ENCODE assay signal across 1 cellular context in genomic region chr7:14001139-14001538, GRCh38.
TF ChIP-seq lines count a peak whose summit lies in the region.

No MANE protein-coding gene starts in this region.

TF ChIP-seq in K562, 482 proteins besides CTCF, POLR2A, EP300 and RAD21 (continued from another document and continues in another):
- TF ChIP-seq PRPF4 (IDR thresholded peaks at IDR 0.05; ENCODE audit: insufficient read depth, low read depth, low read length, poor library complexity, severe bottlenecking) (no peak), FOXK1 (CRISPR knock-in tag; IDR thresholded peaks at IDR 0.05; ENCODE audit: borderline replicate concordance) (no peak), USF2 (CRISPR knock-in tag; IDR thresholded peaks at IDR 0.05) (no peak), ARID3A (IDR thresholded peaks at IDR 0.05; ENCODE audit: borderline replicate concordance, low read depth, low read length) (no peak), SMAD1 (IDR thresholded peaks at IDR 0.05; ENCODE audit: low read depth, low read length, partially characterized antibody) (no peak), ZNF644 (tag; IDR thresholded peaks at IDR 0.05; ENCODE audit: low read depth) (peak; percentile 85; the same call in 1 of the 2 replicates), ZNF280A (IDR thresholded peaks at IDR 0.05; ENCODE audit: low read depth, partially characterized antibody) (no peak), HDGF (IDR thresholded peaks at IDR 0.05) (no peak), NCOA4 (IDR thresholded peaks at IDR 0.05; ENCODE audit: partially characterized antibody) (no peak), ZNF445 (CRISPR knock-in tag; IDR thresholded peaks at IDR 0.05; ENCODE audit: low read depth) (0 out of 2 replicates have a peak, but pooled peaks have one; percentile 37), TOE1 (IDR thresholded peaks at IDR 0.05; ENCODE audit: borderline replicate concordance) (no peak), TOE1 (CRISPR knock-in tag; IDR thresholded peaks at IDR 0.05; ENCODE audit: borderline replicate concordance, low read depth) (no peak), MLX (CRISPR knock-in tag; conservative IDR thresholded peaks at IDR 0.05) (no peak), MAZ (CRISPR knock-in tag; conservative IDR thresholded peaks at IDR 0.05 in 1 of 2, IDR thresholded peaks at IDR 0.05 in 1 of 2) (no peak), ZNF12 (CRISPR knock-in tag; IDR thresholded peaks at IDR 0.05) (no peak), NR2F6 (CRISPR knock-in tag; IDR thresholded peaks at IDR 0.05) (no peak), CBX1 (IDR thresholded peaks at IDR 0.05; ENCODE audit: low read depth) (no peak), NBN (IDR thresholded peaks at IDR 0.05; ENCODE audit: low read depth) (no peak), DPF2 (IDR thresholded peaks at IDR 0.05) (no peak), NFYB (IDR thresholded peaks at IDR 0.05; ENCODE audit: extremely low read depth, insufficient read length) (no peak), POLR2AphosphoS5 (IDR thresholded peaks at IDR 0.05; ENCODE audit: control insufficient read depth, insufficient read depth, low read depth, low read length) (no peak), ERF (CRISPR knock-in tag; IDR thresholded peaks at IDR 0.05) (no peak), THAP12 (CRISPR knock-in tag; IDR thresholded peaks at IDR 0.05) (no peak), HDAC3 (IDR thresholded peaks at IDR 0.05; ENCODE audit: borderline replicate concordance, partially characterized antibody) (no peak), PATZ1 (CRISPR knock-in tag; IDR thresholded peaks at IDR 0.05; ENCODE audit: borderline replicate concordance) (peak; percentile 59; the same call in 1 of the 2 replicates), ZKSCAN1 (IDR thresholded peaks at IDR 0.05; ENCODE audit: low read depth, low read length) (no peak), PTRF (tag; IDR thresholded peaks at IDR 0.05) (peak; percentile 96), SMARCC2 (IDR thresholded peaks at IDR 0.05; ENCODE audit: low read depth) (no peak), THRB (CRISPR knock-in tag; conservative IDR thresholded peaks at IDR 0.05) (no peak), ETV5 (CRISPR knock-in tag; IDR thresholded peaks at IDR 0.05; ENCODE audit: low read depth) (no peak), RFX7 (CRISPR knock-in tag; IDR thresholded peaks at IDR 0.05) (no peak), ZBTB8A (IDR thresholded peaks at IDR 0.05; ENCODE audit: partially characterized antibody) (no peak), AFF1 (IDR thresholded peaks at IDR 0.05; ENCODE audit: low read depth in 1 of 2, partially characterized antibody in 2 of 2) (no peak), ZC3H4 (CRISPR knock-in tag; IDR thresholded peaks at IDR 0.05; ENCODE audit: borderline replicate concordance) (no peak), ARID1B (IDR thresholded peaks at IDR 0.05) (no peak), ZC3H11A (IDR thresholded peaks at IDR 0.05; ENCODE audit: low read depth, low read length) (no peak), BACH1 (tag; IDR thresholded peaks at IDR 0.05) (peak; percentile 80), SPI1 (IDR thresholded peaks at IDR 0.05; ENCODE audit: borderline replicate concordance, low read depth, low read length) (no peak), CHAMP1 (IDR thresholded peaks at IDR 0.05) (no peak), TAL1 (IDR thresholded peaks at IDR 0.05) (no peak), USF1 (CRISPR knock-in tag; IDR thresholded peaks at IDR 0.05) (no peak), GABPA (tag; conservative IDR thresholded peaks at IDR 0.05; ENCODE audit: low read depth) (no peak), SNAPC5 (CRISPR knock-in tag; IDR thresholded peaks at IDR 0.05) (peak; percentile 57; the same call in 1 of the 2 replicates), CREB1 (IDR thresholded peaks at IDR 0.05) (no peak), CREB1 (CRISPR knock-in tag; IDR thresholded peaks at IDR 0.05) (no peak), CHCHD3 (CRISPR knock-in tag; IDR thresholded peaks at IDR 0.05) (no peak), RFX5 (IDR thresholded peaks at IDR 0.05; ENCODE audit: low read depth, low read length) (no peak), JUN (IDR thresholded peaks at IDR 0.05; ENCODE audit: borderline replicate concordance, low read depth, low read length) (no peak), JUN (CRISPR knock-in tag; IDR thresholded peaks at IDR 0.05; ENCODE audit: borderline replicate concordance) (no peak), PHF20 (IDR thresholded peaks at IDR 0.05; ENCODE audit: partially characterized antibody) (no peak), ZNF140 (CRISPR knock-in tag; IDR thresholded peaks at IDR 0.05) (peak; percentile 50; the same call in 1 of the 2 replicates), L3MBTL2 (IDR thresholded peaks at IDR 0.05) (no peak)
